Comparison of ENCODE assay signal across 1 cellular context in the genomic region with DNA sequence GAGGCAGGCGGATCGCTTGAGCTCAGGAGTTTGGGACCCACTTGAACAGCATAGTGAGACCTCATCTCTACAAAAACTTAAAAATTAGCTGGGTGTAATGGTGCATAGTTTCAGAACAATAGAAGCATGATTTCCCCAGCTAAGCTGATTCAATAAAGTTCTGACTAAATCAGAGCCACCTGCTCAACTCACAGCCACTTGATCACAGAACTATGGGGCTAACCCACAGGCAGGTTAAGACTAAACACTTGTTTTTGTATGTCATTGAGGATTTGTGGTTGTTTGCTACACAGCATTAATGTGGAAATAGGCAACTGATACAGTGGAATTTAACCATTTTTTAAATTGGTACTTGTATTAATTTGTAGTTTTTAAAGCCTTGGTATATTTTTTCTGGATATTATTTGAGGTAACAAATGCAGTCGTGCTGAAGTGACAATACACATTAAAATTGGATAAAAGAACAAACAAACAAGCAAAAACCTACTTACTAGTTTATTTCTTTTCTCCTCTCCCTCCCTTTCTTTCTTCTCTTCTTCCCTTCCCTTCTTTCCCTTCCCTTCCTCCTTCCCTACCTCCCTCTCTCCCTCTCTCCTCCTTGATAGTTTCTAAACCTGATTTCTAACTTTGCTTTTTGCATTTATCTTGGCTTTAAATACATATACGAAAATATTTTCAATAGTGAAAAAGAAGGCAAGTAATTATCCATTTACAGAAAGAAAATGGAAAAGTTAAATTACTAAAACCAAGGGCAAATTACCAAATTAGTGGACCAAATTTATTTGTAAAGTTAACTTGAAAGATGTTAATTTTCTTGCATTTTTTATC.
TF ChIP-seq lines count a peak whose summit lies in the region.

No MANE protein-coding gene starts in this region.

TF ChIP-seq in HepG2, 621 proteins besides CTCF, POLR2A, EP300 and RAD21:
- no peak for TF ChIP-seq KLF6 (CRISPR knock-in tag; IDR thresholded peaks at IDR 0.05)
- no peak for TF ChIP-seq STAG1 (CRISPR knock-in tag; IDR thresholded peaks at IDR 0.05)
- peak; percentile 79 for TF ChIP-seq HNRNPK (IDR thresholded peaks at IDR 0.05; ENCODE audit: low read depth, low read length, poor library complexity, severe bottlenecking)
- TF ChIP-seq ZSCAN21 (CRISPR knock-in tag; IDR thresholded peaks at IDR 0.05; ENCODE audit: borderline replicate concordance): no peak
